Comparison of ENCODE assay signal across 25 cellular contexts in the genomic region with DNA sequence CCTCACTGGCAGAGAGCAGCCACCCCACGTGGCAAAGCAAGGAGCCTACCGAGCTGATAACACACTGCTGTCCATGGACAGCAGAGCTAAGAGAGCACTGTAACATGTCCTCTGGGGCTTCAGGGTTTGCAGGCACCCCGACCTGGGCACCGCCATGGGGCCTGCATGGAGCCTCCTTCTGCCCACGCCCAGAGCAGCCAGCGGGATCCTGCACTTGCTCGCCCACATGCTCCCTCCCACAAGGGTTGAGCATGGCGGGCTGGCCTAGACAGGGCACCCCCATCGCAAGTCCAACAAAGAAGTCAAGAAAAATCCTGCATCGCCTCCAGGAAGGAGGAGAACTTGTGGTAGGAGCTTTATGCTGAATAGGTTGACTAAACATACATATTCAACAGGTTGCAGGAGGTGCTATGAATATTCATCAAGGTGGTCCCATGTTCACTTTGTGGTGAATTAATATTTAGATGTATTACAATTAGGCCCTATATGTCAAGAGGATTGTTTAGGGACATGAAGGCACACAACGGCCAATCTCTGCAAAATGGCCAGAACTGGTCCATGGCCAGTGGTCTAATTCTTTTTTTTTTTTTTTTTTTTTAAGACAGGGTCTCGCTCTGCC.
"Had no signal": no experiment of that assay in that cellular context is flagged by ENCODE, and none has a peak within 500 bp of the region (broad histone marks: within the 10 kb centered on the region; RNA-seq: fewer than 3 reads in every experiment).

No MANE protein-coding gene starts in this region.

- H3K4me3 ChIP-seq: left lung, lower lobe of right lung, mucosa of descending colon, right atrium auricular region, right lobe of liver, smooth muscle cell, stomach, testis, thyroid gland, transverse colon, upper lobe of left lung, vagina had no signal

- ATAC-seq: left colon; left lung; lower lobe of right lung; mucosa of descending colon; naive thymus-derived CD4-positive, alpha-beta T cell; natural killer cell treated with Interleukin-12 subunit alpha and Interleukin-12 subunit beta and Interleukin-15 and Interleukin-18, amount 100 ng/mL, for 72 hours; right lobe of liver; stimulated activated naive B cell treated with anti-CD40 and anti-IgM and Interleukin-4, amounts not matched to agents 10 μg/mL and 1 μg/mL and 100 μg/mL, for 72 hours; stimulated activated naive CD8-positive, alpha-beta T cell treated with anti-CD3 and anti-CD28 coated beads, Interleukin-15, Interleukin-2, amounts not matched to agents 100 U/mL and 50 U/mL, for 24 hours had no signal

- H3K36me3 ChIP-seq: left lung, lower lobe of right lung, right atrium auricular region, right lobe of liver, stomach, thyroid gland, transverse colon, upper lobe of left lung, vagina had no signal

- H3K27me3 ChIP-seq: left lung, right atrium auricular region, right lobe of liver, stomach, testis, thyroid gland, transverse colon, upper lobe of left lung, vagina had no signal

- H3K9me3 ChIP-seq: left lung, lower lobe of right lung, mucosa of descending colon, right atrium auricular region, right lobe of liver, stomach, testis, thyroid gland, transverse colon, upper lobe of left lung, vagina had no signal

- DNase-seq: hippocampal formation; immature natural killer cell; kidney; left colon; left lung; lower lobe of right lung; midbrain; mucosa of descending colon; naive thymus-derived CD4-positive, alpha-beta T cell; nucleus accumbens; right lobe of liver; stimulated activated CD4-positive, alpha-beta T cell treated with anti-CD3 and anti-CD28 coated beads, Interleukin-1b, Interleukin-23, amount 100 ng/mL, for 48 hours; stimulated activated CD4-positive, alpha-beta T cell treated with anti-CD3 and anti-CD28 coated beads, Interleukin-2, amount 100 ng/mL, for 48 hours; stimulated activated naive B cell treated with anti-CD40 and anti-IgM and Interleukin-4, amounts not matched to agents 10 μg/mL and 1 μg/mL and 100 μg/mL, for 72 hours; stimulated activated naive CD8-positive, alpha-beta T cell treated with anti-CD3 and anti-CD28 coated beads, Interleukin-15, Interleukin-2, amounts not matched to agents 100 U/mL and 50 U/mL, for 24 hours; stomach; testis; thyroid gland; transverse colon; upper lobe of left lung had no signal

- H3K9ac ChIP-seq: parathyroid adenoma had no signal

- H3K4me2 ChIP-seq: smooth muscle cell had no signal

- H2AFZ ChIP-seq: parathyroid adenoma had no signal

- H3K27ac ChIP-seq: left lung, lower lobe of right lung, parathyroid adenoma, right atrium auricular region, right lobe of liver, stomach, testis, thyroid gland, transverse colon, upper lobe of left lung, vagina had no signal

- H3K4me1 ChIP-seq: parathyroid adenoma had no signal
